Comparison of ENCODE assay signal across 12 cellular contexts in the genomic region with DNA sequence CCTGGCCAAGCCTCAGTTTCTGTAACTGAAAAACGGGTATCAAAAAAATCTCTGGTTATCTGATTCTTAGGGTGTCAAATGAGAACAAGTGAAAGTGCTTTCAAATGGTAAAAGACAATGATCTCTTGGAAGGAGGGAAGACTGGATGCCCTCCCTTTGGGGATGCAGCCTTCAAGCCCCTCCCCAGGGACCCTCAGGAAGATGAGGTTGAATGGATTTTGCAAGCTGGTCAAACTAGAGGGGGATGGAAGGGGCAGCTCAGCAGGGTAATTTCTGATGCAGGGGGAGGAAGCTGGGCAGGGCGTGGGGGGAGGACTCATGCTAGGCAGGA. TPM values are rescaled to one million over a fixed set of nuclear protein-coding genes. Genes with fewer than 3 reads are reported as not detected.
DNase-seq lines count a peak whose midpoint lies in the region; ATAC-seq and TF ChIP-seq lines count a peak whose summit lies in the region.
"Had no signal": no experiment of that assay in that cellular context is flagged by ENCODE, and none has a peak within 500 bp of the region (broad histone marks: within the 10 kb centered on the region; RNA-seq: fewer than 3 reads in every experiment).

No MANE protein-coding gene starts in this region.

- H3K27me3 Mint-ChIP-seq in activated naive CD8-positive, alpha-beta T cell treated with anti-CD3 and anti-CD28 coated beads for 36 hours = peaks cover 40% of the 10 kb centered on the region

- H3K9me3 ChIP-seq in BLaER1 treated with 17β-estradiol and CSF1 and Interleukin-3, amounts not matched to agents 10 nM and 100 nM (replicated peaks in 1 of 11) = no peaks in the 10 kb centered on the region
- H3K9me3 ChIP-seq in SJSA1 (replicated peaks) = no peaks in the 10 kb centered on the region
- H3K9me3 ChIP-seq in gastroesophageal sphincter = no peaks in the 10 kb centered on the region
- H3K9me3 ChIP-seq in sigmoid colon = no peaks in the 10 kb centered on the region

- peak overlapping the region; percentile 25 to 63 (median 49); a peak in 17 of 22 replicates for H3K9ac ChIP-seq in BLaER1 treated with 17β-estradiol and CSF1 and Interleukin-3, amounts not matched to agents 10 nM and 100 nM

- ATAC-seq in gastroesophageal sphincter (no peak), GM19324 (IDR thresholded peaks at IDR 0.05; ENCODE audit: low FRiP score, unreplicated experiment) (no peak)

- peak overlapping the region in 10 of 11 experiments; percentile 25 to 81 (median 52); a peak in 18 of 22 replicates for H3K27ac ChIP-seq in BLaER1 treated with 17β-estradiol and CSF1 and Interleukin-3, amounts not matched to agents 10 nM and 100 nM
- peak overlapping the region; percentile 95 for H3K27ac ChIP-seq in SJSA1
- peak overlapping the region in 3 of 4 donors; percentile 88 to 92 (median 89) for H3K27ac ChIP-seq in gastroesophageal sphincter
- peak overlapping the region; percentile 74 to 92 (median 80) for H3K27ac ChIP-seq in sigmoid colon

- WGBS in gastroesophageal sphincter (ENCODE audit: low coverage in 1 of 2), 2 donors = no CpG with 5 or more reads among the region's 2 CpGs
- 63 to 67% methylated on average over 2 of the region's 2 CpGs for WGBS in sigmoid colon, 2 donors

- peaks cover 0 to 14% (median 4%) of the 10 kb centered on the region in 11 experiments; a peak in 7 of 22 replicates for H3K27me3 ChIP-seq in BLaER1 treated with 17β-estradiol and CSF1 and Interleukin-3, amounts not matched to agents 10 nM and 100 nM
- H3K27me3 ChIP-seq in SJSA1 (replicated peaks) (no peaks in the 10 kb centered on the region), gastroesophageal sphincter (no peaks in the 10 kb centered on the region), sigmoid colon (no peaks in the 10 kb centered on the region)

- no peaks in the 10 kb centered on the region for H3K36me3 Mint-ChIP-seq in activated naive CD8-positive, alpha-beta T cell treated with anti-CD3 and anti-CD28 coated beads for 36 hours

- peaks cover 13% of the 10 kb centered on the region for H3K4me1 Mint-ChIP-seq in activated naive CD8-positive, alpha-beta T cell treated with anti-CD3 and anti-CD28 coated beads for 36 hours

- H3K9me3 Mint-ChIP-seq in activated naive CD8-positive, alpha-beta T cell treated with anti-CD3 and anti-CD28 coated beads for 36 hours = no peaks in the 10 kb centered on the region

- H3K27ac Mint-ChIP-seq in activated naive CD8-positive, alpha-beta T cell treated with anti-CD3 and anti-CD28 coated beads for 36 hours = no peak overlapping the region

- H3K4me3 Mint-ChIP-seq in activated naive CD8-positive, alpha-beta T cell treated with anti-CD3 and anti-CD28 coated beads for 36 hours = no peak overlapping the region

- peak overlapping the region; percentile 88 to 99 (median 95) for H3K4me2 ChIP-seq in BLaER1 treated with 17β-estradiol and CSF1 and Interleukin-3, amounts not matched to agents 10 nM and 100 nM

- TF ChIP-seq CTCF in gastroesophageal sphincter (IDR thresholded peaks at IDR 0.05) (no peak), sigmoid colon (IDR thresholded peaks at IDR 0.05) (no peak)

- intact Hi-C loops in sigmoid colon (cut with DNase I) = no loop called here

- no peak for DNase-seq in SJSA1 (ENCODE audit: low read depth in 1 of 2, low spot score in 2 of 2)
- no peak for DNase-seq in sigmoid colon
- DNase-seq in medulla oblongata (ENCODE audit: extremely low spot score) = no peak
- no peak for DNase-seq in HuH-7.5 (ENCODE audit: low spot score)
- DNase-seq in activated naive CD8-positive, alpha-beta T cell treated with anti-CD3 and anti-CD28 coated beads for 36 hours = no peak
- DNase-seq: activated CD4-positive, alpha-beta T cell treated with anti-CD3 and anti-CD28 coated beads, Interleukin-2, amount 50 U/mL, for 1 hour; effector CD8-positive, alpha-beta T cell; NCI-H2107; posterior cingulate gyrus had no signal

- TF ChIP-seq EP300 in gastroesophageal sphincter (IDR thresholded peaks at IDR 0.05) (no peak), sigmoid colon (IDR thresholded peaks at IDR 0.05) (no peak)

- TF ChIP-seq POLR2A in gastroesophageal sphincter (IDR thresholded peaks at IDR 0.05) = no peak
- TF ChIP-seq POLR2A in sigmoid colon (IDR thresholded peaks at IDR 0.05) = no peak

- peaks cover 0 to 14% (median 5%) of the 10 kb centered on the region in 11 experiments; a peak in 9 of 22 replicates for H3K36me3 ChIP-seq in BLaER1 treated with 17β-estradiol and CSF1 and Interleukin-3, amounts not matched to agents 10 nM and 100 nM
- peaks cover 35% of the 10 kb centered on the region for H3K36me3 ChIP-seq in SJSA1
- H3K36me3 ChIP-seq in gastroesophageal sphincter = no peaks in the 10 kb centered on the region
- H3K36me3 ChIP-seq in sigmoid colon = no peaks in the 10 kb centered on the region

- peaks cover 91 to 99% (median 94%) of the 10 kb centered on the region in 10 experiments for H3K4me1 ChIP-seq in BLaER1 treated with 17β-estradiol and CSF1 and Interleukin-3, amounts not matched to agents 10 nM and 100 nM
- H3K4me1 ChIP-seq in SJSA1 (replicated peaks) (peaks cover 79% of the 10 kb centered on the region), gastroesophageal sphincter (peaks cover 0 to 76% (median 50%) of the 10 kb centered on the region in 3 donors), sigmoid colon (peaks cover 0 to 78% (median 67%) of the 10 kb centered on the region in 4 donors)

- peaks cover 25 to 100% (median 85%) of the 10 kb centered on the region in 11 experiments; a peak in 21 of 22 replicates for H4K20me1 ChIP-seq in BLaER1 treated with 17β-estradiol and CSF1 and Interleukin-3, amounts not matched to agents 10 nM and 100 nM

- H3K4me3 ChIP-seq in BLaER1 treated with 17β-estradiol and CSF1 and Interleukin-3, amounts not matched to agents 10 nM and 100 nM = peak overlapping the region in 9 of 10 experiments; percentile 22 to 66 (median 53); a peak in 17 of 20 replicates
- H3K4me3 ChIP-seq in SJSA1 (peak overlapping the region; percentile 40; the same call in 1 of the 2 replicates), gastroesophageal sphincter (no peak overlapping the region), sigmoid colon (no peak overlapping the region)

RNA-seq across cellular contexts. Expression of a gene that starts 22.4 kb away (rescaled TPM):
- total RNA-seq in SJSA1 (2014; rRNA removed; shearing (Covaris generic)) = 24.9 and 56.4 TPM in 2 replicates
- total RNA-seq in gastroesophageal sphincter (100 to 1,000 TPM in 1 of 4 donors, 10 to 100 TPM in 3; 45.3 to 132 (median 82.8) TPM), sigmoid colon (10 to 100 TPM; 11.2 to 42.1 (median 28.5) TPM)
- polyA plus RNA-seq in sigmoid colon = 1 to 10 TPM in 2 of 3 donors, under 1 TPM in 1; 0.69 to 9.8 (median 3.0) TPM
- total RNA-seq in activated naive CD8-positive, alpha-beta T cell treated with anti-CD3 and anti-CD28 coated beads for 36 hours = under 1 TPM; 0.08 to 0.66 TPM

Comparison
In these comparisons a context has a peak if more than half of its experiments do, and no peak if none do; other contexts are left out.
1. H3K4me3 ChIP-seq: peak in BLaER1 treated with 17β-estradiol and CSF1 and Interleukin-3, amounts not matched to agents 10 nM and 100 nM (9 of 10) and SJSA1 (single experiment); none in gastroesophageal sphincter (0 of 2) and sigmoid colon (0 of 4).
2. RNA of a gene that starts 22.4 kb away (total RNA-seq): 45.3 to 132 TPM in gastroesophageal sphincter, 24.9 to 56.4 TPM in SJSA1 and 11.2 to 42.1 TPM in sigmoid colon; 0.08 to 0.66 TPM in activated naive CD8-positive, alpha-beta T cell treated with anti-CD3 and anti-CD28 coated beads for 36 hours; every median in the first group is over 4 times any median in the second.
3. Peak in every context shown above with its lines, with median percentiles within 50 percentile points of each other: H3K27ac ChIP-seq.